Comparison of ENCODE assay signal across 18 cellular contexts in genomic region chr2:128801581-128801980, GRCh38.
A peak's percentile ranks its signal among the peaks of the same experiment; 100 is the strongest.
DNase-seq lines count a peak whose midpoint lies in the region; TF ChIP-seq lines count a peak whose summit lies in the region.
"Had no signal": no experiment of that assay in that cellular context is flagged by ENCODE, and none has a peak within 500 bp of the region (broad histone marks: within the 10 kb centered on the region; RNA-seq: fewer than 3 reads in every experiment).

No MANE protein-coding gene starts in this region.

- H3K4me3 ChIP-seq in endodermal cell (ENCODE audit: low read length) (no peak overlapping the region), thyroid gland (replicated peaks in 1 of 3) (no peak overlapping the region)
- H3K4me3 ChIP-seq: SK-N-MC had no signal

- H3K27ac Mint-ChIP-seq in endodermal cell, result no peak overlapping the region
- no peak overlapping the region for H3K27ac Mint-ChIP-seq in activated CD4-positive, alpha-beta T cell treated with anti-CD3 and anti-CD28 coated beads, Interleukin-2, amount 10 ng/mL, durations not matched to agents 24 days and 14 days

- no peak for TF ChIP-seq POLR2A in thyroid gland (IDR thresholded peaks at IDR 0.05)

- H3K9me3 Mint-ChIP-seq in endodermal cell, result no peaks in the 10 kb centered on the region
- H3K9me3 Mint-ChIP-seq in activated CD4-positive, alpha-beta T cell treated with anti-CD3 and anti-CD28 coated beads, Interleukin-2, amount 10 ng/mL, durations not matched to agents 24 days and 14 days, result no peaks in the 10 kb centered on the region

- H3K4me1 Mint-ChIP-seq in endodermal cell, result no peaks in the 10 kb centered on the region
- H3K4me1 Mint-ChIP-seq in activated CD4-positive, alpha-beta T cell treated with anti-CD3 and anti-CD28 coated beads, Interleukin-2, amount 10 ng/mL, durations not matched to agents 24 days and 14 days, result no peaks in the 10 kb centered on the region
- H3K4me1 Mint-ChIP-seq: CD14-positive monocyte had no signal

- 83 to 100% methylated on average over 1 of the region's 1 CpG for WGBS in endodermal cell (ENCODE audit: insufficient coverage in 1 of 2, insufficient read length in 1 of 2), 2 experiments
- WGBS in thyroid gland, 2 donors, result 84 to 88% methylated on average over 1 of the region's 1 CpG

- H3K4me3 Mint-ChIP-seq in endodermal cell, result no peak overlapping the region
- H3K4me3 Mint-ChIP-seq in activated CD4-positive, alpha-beta T cell treated with anti-CD3 and anti-CD28 coated beads, Interleukin-2, amount 10 ng/mL, durations not matched to agents 24 days and 14 days, result no peak overlapping the region
- H3K4me3 Mint-ChIP-seq: CD14-positive monocyte had no signal

- H3K27me3 ChIP-seq in endodermal cell (ENCODE audit: control insufficient read depth, insufficient read depth, low read length, poor library complexity, severe bottlenecking), result no peaks in the 10 kb centered on the region
- H3K27me3 ChIP-seq in thyroid gland, result no peaks in the 10 kb centered on the region

- no peak for TF ChIP-seq CTCF in endodermal cell (conservative IDR thresholded peaks at IDR 0.05)
- no peak for TF ChIP-seq CTCF in thyroid gland (IDR thresholded peaks at IDR 0.05)

- peak; percentile 42 for DNase-seq in DMS79 treated with DMSO at 0.1 percent for 48 hours (lab: John Stamatoyannopoulos, UW)
- no peak for DNase-seq in DMS79 (lab: John Stamatoyannopoulos, UW)
- peak; percentile 69 for DNase-seq in NCI-H1105 treated with DMSO at 0.1 percent for 48 hours (lab: John Stamatoyannopoulos, UW)
- DNase-seq in NCI-H345 (lab: John Stamatoyannopoulos, UW), result peak; percentile 71
- DNase-seq in endodermal cell, result peak; percentile 9
- DNase-seq in glomerular visceral epithelial cell (ENCODE audit: extremely low spot score), result no peak
- no peak for DNase-seq in activated CD4-positive, alpha-beta T cell treated with anti-CD3 and anti-CD28 coated beads, Interleukin-2, amount 10 ng/mL, durations not matched to agents 24 days and 14 days
- DNase-seq in thyroid gland, result no peak
- DNase-seq: GOT3, NCI-H1417, NCI-H2029, NCI-H226, NCI-H774, OCI-M1, Right ventricle myocardium superior had no signal

- no peaks in the 10 kb centered on the region for H3K9me3 ChIP-seq in endodermal cell (ENCODE audit: control insufficient read depth, low read length)
- no peaks in the 10 kb centered on the region for H3K9me3 ChIP-seq in thyroid gland

- H3K27ac ChIP-seq in endodermal cell (ENCODE audit: low read depth, low read length) (no peak overlapping the region), thyroid gland (no peak overlapping the region)
- H3K27ac ChIP-seq: 22Rv1, SK-N-MC had no signal

- no peaks in the 10 kb centered on the region for H3K36me3 ChIP-seq in endodermal cell (ENCODE audit: control insufficient read depth, insufficient read depth, low read length)
- H3K36me3 ChIP-seq in thyroid gland, result no peaks in the 10 kb centered on the region

- H3K9ac ChIP-seq in endodermal cell (ENCODE audit: extremely low read depth, low read length, poor library complexity, severe bottlenecking), result no peak overlapping the region

- H3K4me1 ChIP-seq in endodermal cell (ENCODE audit: control insufficient read depth, insufficient read depth, low read length) (no peaks in the 10 kb centered on the region), thyroid gland (no peaks in the 10 kb centered on the region)

- H3K36me3 Mint-ChIP-seq in endodermal cell (ENCODE audit: low read depth), result no peaks in the 10 kb centered on the region
- no peaks in the 10 kb centered on the region for H3K36me3 Mint-ChIP-seq in activated CD4-positive, alpha-beta T cell treated with anti-CD3 and anti-CD28 coated beads, Interleukin-2, amount 10 ng/mL, durations not matched to agents 24 days and 14 days (ENCODE audit: low read depth)
- H3K36me3 Mint-ChIP-seq: CD14-positive monocyte had no signal

- H3K27me3 Mint-ChIP-seq in endodermal cell (ENCODE audit: insufficient read depth), result peaks cover 2% of the 10 kb centered on the region
- no peaks in the 10 kb centered on the region for H3K27me3 Mint-ChIP-seq in activated CD4-positive, alpha-beta T cell treated with anti-CD3 and anti-CD28 coated beads, Interleukin-2, amount 10 ng/mL, durations not matched to agents 24 days and 14 days

- intact Hi-C loops in activated CD4-positive, alpha-beta T cell treated with anti-CD3 and anti-CD28 coated beads, Interleukin-2, amount 10 ng/mL, durations not matched to agents 24 days and 14 days (cut with micrococcal nuclease), result no loop called here
- intact Hi-C loops in thyroid gland (cut with DNase I), result no loop called here

Comparison
In these comparisons a context has a peak if more than half of its experiments do, and no peak if none do; other contexts are left out.
1. DNase-seq: peak in DMS79 treated with DMSO at 0.1 percent for 48 hours (single experiment), NCI-H1105 treated with DMSO at 0.1 percent for 48 hours (single experiment), NCI-H345 (single experiment) and endodermal cell (single experiment); none in DMS79 (single experiment), glomerular visceral epithelial cell (single experiment), activated CD4-positive, alpha-beta T cell treated with anti-CD3 and anti-CD28 coated beads, Interleukin-2, amount 10 ng/mL, durations not matched to agents 24 days and 14 days (single experiment) and thyroid gland (0 of 2).